8 cellular contexts compared by ENCODE assay signal in genomic region chr9:127968046-127968445, GRCh38. TPM values are rescaled to one million over a fixed set of nuclear protein-coding genes. Genes with fewer than 3 reads are reported as not detected.
DNase-seq lines count a peak whose midpoint lies in the region; ATAC-seq and TF ChIP-seq lines count a peak whose summit lies in the region.

No MANE protein-coding gene starts in this region.

- no peaks in the 10 kb centered on the region for H3K27me3 Mint-ChIP-seq in activated CD8-positive, alpha-beta memory T cell treated with anti-CD3 and anti-CD28 coated beads, Interleukin-2, amount 10 ng/mL, durations not matched to agents 7 days and 5 days

- no peaks in the 10 kb centered on the region for H3K9me3 ChIP-seq in tibial artery

- no peak for TF ChIP-seq CTCF in tibial artery (IDR thresholded peaks at IDR 0.05)

- no peak for ATAC-seq in activated CD8-positive, alpha-beta memory T cell treated with anti-CD3 and anti-CD28 coated beads, Interleukin-2, amount 10 ng/mL, durations not matched to agents 7 days and 5 days
- ATAC-seq in GM19351 (IDR thresholded peaks at IDR 0.05; ENCODE audit: unreplicated experiment) (no peak), HG02885 (IDR thresholded peaks at IDR 0.05; ENCODE audit: poor library complexity, unreplicated experiment) (no peak), GM18502 (IDR thresholded peaks at IDR 0.05; ENCODE audit: poor library complexity, unreplicated experiment) (no peak)

- CTCF ChIA-PET in activated CD8-positive, alpha-beta memory T cell treated with anti-CD3 and anti-CD28 coated beads, Interleukin-2, amount 10 ng/mL, durations not matched to agents 7 days and 5 days (lab: Charles Lee): interaction anchor here (1.7 to 7.6 kb wide), 3 partner anchors 14 to 66 kb away, joined by 5 to 47 read pairs (median 8); no protein-coding TSS in a partner anchor

- peaks cover 88% of the 10 kb centered on the region for H3K4me1 Mint-ChIP-seq in activated CD8-positive, alpha-beta memory T cell treated with anti-CD3 and anti-CD28 coated beads, Interleukin-2, amount 10 ng/mL, durations not matched to agents 7 days and 5 days

- peak; percentile 67 for DNase-seq in activated CD8-positive, alpha-beta memory T cell treated with anti-CD3 and anti-CD28 coated beads for 24 hours
- DNase-seq in activated CD8-positive, alpha-beta memory T cell treated with anti-CD3 and anti-CD28 coated beads, Interleukin-2, amount 10 ng/mL, durations not matched to agents 7 days and 5 days: no peak
- peak; percentile 24 for DNase-seq in activated gamma-delta T cell treated with anti-CD3 and anti-CD28 coated beads, Interleukin-2, amount 50 U/mL, for 16 hours (ENCODE audit: low read depth)
- DNase-seq in kidney tubule cell (ENCODE audit: low spot score): peak; percentile 89
- DNase-seq in tibial artery: no peak

- H3K27me3 ChIP-seq in tibial artery: no peaks in the 10 kb centered on the region

- peaks cover 3% of the 10 kb centered on the region for H3K36me3 Mint-ChIP-seq in activated CD8-positive, alpha-beta memory T cell treated with anti-CD3 and anti-CD28 coated beads, Interleukin-2, amount 10 ng/mL, durations not matched to agents 7 days and 5 days

- H3K27ac ChIP-seq in tibial artery: peak overlapping the region; percentile 94

- peaks cover 25 to 100% (median 96%) of the 10 kb centered on the region in 4 donors for H3K4me1 ChIP-seq in tibial artery

- H3K36me3 ChIP-seq in tibial artery: no peaks in the 10 kb centered on the region

- H3K4me3 ChIP-seq in tibial artery: no peak overlapping the region

- H3K4me3 Mint-ChIP-seq in activated CD8-positive, alpha-beta memory T cell treated with anti-CD3 and anti-CD28 coated beads, Interleukin-2, amount 10 ng/mL, durations not matched to agents 7 days and 5 days: no peak overlapping the region

- H3K27ac Mint-ChIP-seq in activated CD8-positive, alpha-beta memory T cell treated with anti-CD3 and anti-CD28 coated beads, Interleukin-2, amount 10 ng/mL, durations not matched to agents 7 days and 5 days: no peak overlapping the region

- no peaks in the 10 kb centered on the region for H3K9me3 Mint-ChIP-seq in activated CD8-positive, alpha-beta memory T cell treated with anti-CD3 and anti-CD28 coated beads, Interleukin-2, amount 10 ng/mL, durations not matched to agents 7 days and 5 days (ENCODE audit: low read depth)

- intact Hi-C loops in tibial artery (cut with DNase I; ENCODE audit: low total_unique reads): no loop called here

RNA-seq across cellular contexts. Expression of gene EEIG1, which starts 12.7 kb away (rescaled TPM):
- 100 to 1,000 TPM in 1 of 2 experiments, 10 to 100 TPM in 1; 60.8 to 116 TPM for total RNA-seq in activated CD8-positive, alpha-beta memory T cell treated with anti-CD3 and anti-CD28 coated beads, Interleukin-2, amount 10 ng/mL, durations not matched to agents 7 days and 5 days

RNA-seq across cellular contexts. Expression of gene DPM2, which starts 30.4 kb away (rescaled TPM):
- total RNA-seq in activated CD8-positive, alpha-beta memory T cell treated with anti-CD3 and anti-CD28 coated beads, Interleukin-2, amount 10 ng/mL, durations not matched to agents 7 days and 5 days: 10 to 100 TPM; 51.4 to 53.5 TPM

RNA-seq across cellular contexts. Expression of gene PIP5KL1, which starts 37.5 kb away (rescaled TPM):
- total RNA-seq in activated CD8-positive, alpha-beta memory T cell treated with anti-CD3 and anti-CD28 coated beads, Interleukin-2, amount 10 ng/mL, durations not matched to agents 7 days and 5 days: 1 to 10 TPM; 1.8 to 2.6 TPM

RNA-seq across cellular contexts. Expression of gene ST6GALNAC4, which starts 51.2 kb away (rescaled TPM):
- 10 to 100 TPM; 64.7 to 71.4 TPM for total RNA-seq in activated CD8-positive, alpha-beta memory T cell treated with anti-CD3 and anti-CD28 coated beads, Interleukin-2, amount 10 ng/mL, durations not matched to agents 7 days and 5 days

Comparison
In these comparisons a context has a peak if more than half of its experiments do, and no peak if none do; other contexts are left out.
1. DNase-seq: peak in activated CD8-positive, alpha-beta memory T cell treated with anti-CD3 and anti-CD28 coated beads for 24 hours (single experiment), activated gamma-delta T cell treated with anti-CD3 and anti-CD28 coated beads, Interleukin-2, amount 50 U/mL, for 16 hours (single experiment) and kidney tubule cell (single experiment); none in activated CD8-positive, alpha-beta memory T cell treated with anti-CD3 and anti-CD28 coated beads, Interleukin-2, amount 10 ng/mL, durations not matched to agents 7 days and 5 days (single experiment) and tibial artery (0 of 2).